ENCODE assay signal across 21 cellular contexts in genomic region chr2:36701918-36702317, GRCh38. TPM values are rescaled to one million over a fixed set of nuclear protein-coding genes. Genes with fewer than 3 reads are reported as not detected.
DNase-seq lines count a peak whose midpoint lies in the region; FAIRE-seq and TF ChIP-seq lines count a peak whose summit lies in the region.
"Had no signal": no experiment of that assay in that cellular context is flagged by ENCODE, and none has a peak within 500 bp of the region (broad histone marks: within the 10 kb centered on the region; RNA-seq: fewer than 3 reads in every experiment).

No MANE protein-coding gene starts in this region.

- no peak for FAIRE-seq in urothelium cell line (lab: Jason Lieb, UNC)
- FAIRE-seq: A549, GM12878, GM19239 had no signal

- H3K4me3 ChIP-seq in HUES48 (ENCODE audit: low read depth, low read length) (no peak overlapping the region), mesodermal cell (ENCODE audit: extremely low read depth, insufficient read depth, low read length, poor library complexity, severe bottlenecking) (no peak overlapping the region), colonic mucosa (no peak overlapping the region)
- H3K4me3 ChIP-seq: A549, GM12878, GM23248, Peyer's patch had no signal

- H3K9me3 ChIP-seq in HUES48 (ENCODE audit: control insufficient read depth, insufficient read depth, low read length) (no peaks in the 10 kb centered on the region), mesodermal cell (ENCODE audit: control insufficient read depth, low read length) (no peaks in the 10 kb centered on the region), colonic mucosa (no peaks in the 10 kb centered on the region)
- H3K9me3 ChIP-seq: A549, Peyer's patch had no signal

- 42% methylated on average over 2 of the region's 2 CpGs; no CpG with 5 or more reads in 1 of the 2 experiments for WGBS in mesodermal cell (ENCODE audit: insufficient coverage in 2 of 2), 2 experiments

- intact Hi-C loops in colonic mucosa (cut with DNase I): no loop called here

- H3K4me1 ChIP-seq in HUES48 (ENCODE audit: control insufficient read depth, insufficient read depth, low read length): peaks cover 12% of the 10 kb centered on the region
- peaks cover 41% of the 10 kb centered on the region for H3K4me1 ChIP-seq in mesodermal cell (ENCODE audit: control insufficient read depth, insufficient read depth, low read length, poor library complexity, severe bottlenecking)
- H3K4me1 ChIP-seq in colonic mucosa: no peaks in the 10 kb centered on the region
- H3K4me1 ChIP-seq: Peyer's patch had no signal

- H3K27me3 ChIP-seq in HUES48 (ENCODE audit: control insufficient read depth, insufficient read depth, low read length): no peaks in the 10 kb centered on the region
- no peaks in the 10 kb centered on the region for H3K27me3 ChIP-seq in colonic mucosa
- H3K27me3 ChIP-seq: Peyer's patch had no signal

- H3K9ac ChIP-seq in HUES48 (ENCODE audit: low read depth, low read length) (no peak overlapping the region), colonic mucosa (ENCODE audit: low read depth in 2 of 2, low read length in 2 of 2) (no peak overlapping the region)
- H3K9ac ChIP-seq: GM23248 had no signal

- H3K27ac ChIP-seq in HUES48 (ENCODE audit: low read depth, low read length) (peak overlapping the region; percentile 53), epithelial cell of prostate (peak overlapping the region; percentile 36), mesodermal cell (ENCODE audit: low read depth, low read length, severe bottlenecking) (peak overlapping the region; percentile 85), colonic mucosa (no peak overlapping the region)
- H3K27ac ChIP-seq: A549, C4-2B, GM23248, Peyer's patch had no signal

- TF ChIP-seq CTCF in colonic mucosa (IDR thresholded peaks at IDR 0.05): no peak

- no peaks in the 10 kb centered on the region for H3K36me3 ChIP-seq in HUES48 (ENCODE audit: control insufficient read depth, insufficient read depth, low read length)
- H3K36me3 ChIP-seq in mesodermal cell (ENCODE audit: control insufficient read depth, insufficient read depth, low read length): no peaks in the 10 kb centered on the region
- no peaks in the 10 kb centered on the region for H3K36me3 ChIP-seq in colonic mucosa
- H3K36me3 ChIP-seq: Peyer's patch had no signal

- DNase-seq in ELF-1 (ENCODE audit: low read depth, low spot score): peak; percentile 59
- DNase-seq in epithelial cell of prostate (ENCODE audit: low read depth, low spot score): no peak
- DNase-seq in KG1 (lab: John Stamatoyannopoulos, UW): no peak
- no peak for DNase-seq in urothelium cell line (ENCODE audit: low spot score)
- DNase-seq in GF-D8 (lab: John Stamatoyannopoulos, UW): no peak
- no peak for DNase-seq in colonic mucosa
- DNase-seq: DMS153, GM23248, Kasumi-1, NCI-H1417, NCI-H1930, NCI-H2171, NCI-H82, Peyer's patch, SHP77 treated with DMSO at 0.1 percent for 48 hours had no signal

RNA-seq across cellular contexts. Expression of gene VIT, which starts 5.4 kb away (rescaled TPM):
- polyA plus RNA-seq in mesodermal cell (2013, experiment 1 of 2): 1.6 TPM
- 2.6 TPM for polyA plus RNA-seq in mesodermal cell (2013, experiment 2 of 2)
- total RNA-seq in colonic mucosa: under 1 TPM; 0.20 to 0.21 TPM
- total RNA-seq: GM12878 had no signal
- polyA plus RNA-seq: A549 had no signal
